Comparison of ENCODE assay signal across 9 cellular contexts in the genomic region with DNA sequence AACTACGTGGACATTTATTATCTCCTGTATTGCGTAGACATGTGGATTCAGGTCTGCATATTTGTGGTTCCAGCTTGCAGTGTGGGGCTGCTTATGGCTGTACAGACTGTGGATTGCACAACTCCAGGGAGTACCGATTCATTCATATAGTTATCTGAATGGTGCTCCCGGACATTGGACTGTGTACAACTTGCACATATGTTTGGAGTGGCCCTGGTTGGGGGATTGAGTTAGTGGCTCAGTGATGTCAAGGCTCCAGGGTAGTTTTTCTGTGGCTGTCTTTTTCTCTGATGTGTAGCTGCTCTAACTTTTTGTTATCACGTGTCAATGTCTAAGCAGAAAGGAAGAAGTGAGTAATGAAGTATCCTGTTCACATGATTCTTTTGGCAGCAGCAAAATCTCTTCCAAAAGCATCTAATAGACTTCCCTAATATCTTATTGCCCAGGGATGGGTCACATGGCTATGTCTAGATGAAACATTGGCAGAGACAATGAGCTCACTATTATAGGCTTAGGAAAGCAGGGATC. TPM values are rescaled to one million over a fixed set of nuclear protein-coding genes. Genes with fewer than 3 reads are reported as not detected.
DNase-seq lines count a peak whose midpoint lies in the region; ATAC-seq and TF ChIP-seq lines count a peak whose summit lies in the region.
"Had no signal": no experiment of that assay in that cellular context is flagged by ENCODE, and none has a peak within 500 bp of the region (broad histone marks: within the 10 kb centered on the region; RNA-seq: fewer than 3 reads in every experiment).

No MANE protein-coding gene starts in this region.

- no peaks in the 10 kb centered on the region for H3K9me3 ChIP-seq in mesenchymal stem cell (ENCODE audit: control insufficient read depth, low read length)
- no peaks in the 10 kb centered on the region for H3K9me3 ChIP-seq in PC-9 (ENCODE audit: insufficient read depth, low read depth)

- 11% methylated on average over 4 of the region's 5 CpGs for WGBS in mesenchymal stem cell

- H3K36me3 ChIP-seq in mesenchymal stem cell (ENCODE audit: control insufficient read depth in 1 of 2, insufficient read depth in 2 of 2, low read depth in 1 of 2, low read length in 2 of 2) = no peaks in the 10 kb centered on the region
- no peaks in the 10 kb centered on the region for H3K36me3 ChIP-seq in PC-9 (ENCODE audit: low read depth)

- H3K4me2 ChIP-seq in mesenchymal stem cell (ENCODE audit: low read length, poor library complexity, severe bottlenecking) (peak overlapping the region; percentile 42), PC-9 (no peak overlapping the region)

- H3K4me3 ChIP-seq in cardiac fibroblast (replicated peaks in 1 of 2; ENCODE audit: low read depth in 2 of 2, low read length in 2 of 2) = no peak overlapping the region
- H3K4me3 ChIP-seq in mesenchymal stem cell (ENCODE audit: insufficient read depth in 1 of 2, low read depth in 1 of 2, low read length in 2 of 2) = peak overlapping the region in 1 of 2 experiments; percentile 25
- H3K4me3 ChIP-seq in PC-9 = no peak overlapping the region

- H2AFZ ChIP-seq in mesenchymal stem cell (ENCODE audit: low read depth, low read length) (no peak overlapping the region), PC-9 (no peak overlapping the region)

- peak overlapping the region; percentile 82 for H3K9ac ChIP-seq in mesenchymal stem cell (ENCODE audit: low read length)

- CTCF ChIA-PET in PC-9 (lab: Charles Lee) = interaction anchor here (1.0 kb wide), 1 partner anchor 212 kb away, joined by 3 read pairs; no protein-coding TSS in a partner anchor

- no TSS peak for BruUV-seq in PC-9 (replicated peaks; lab: Mats Ljungman, UMichigan)

- H3K27ac ChIP-seq in mesenchymal stem cell (ENCODE audit: low read length, poor library complexity, severe bottlenecking) (peak overlapping the region; percentile 90), PC-9 (no peak overlapping the region)

- H4K8ac ChIP-seq in mesenchymal stem cell (ENCODE audit: low read length) = no peak overlapping the region

- H3K27me3 ChIP-seq in mesenchymal stem cell (ENCODE audit: control insufficient read depth in 1 of 2, insufficient read depth in 1 of 2, low read length in 2 of 2) (no peaks in the 10 kb centered on the region), PC-9 (ENCODE audit: insufficient read depth, low read depth) (no peaks in the 10 kb centered on the region)

- H2BK120ac ChIP-seq in mesenchymal stem cell (ENCODE audit: low read depth, low read length) = no peak overlapping the region

- no peak overlapping the region for H2BK15ac ChIP-seq in mesenchymal stem cell (ENCODE audit: low read depth, poor library complexity, severe bottlenecking)

- no peak overlapping the region for H2BK12ac ChIP-seq in mesenchymal stem cell (ENCODE audit: low read length in 2 of 2)

- no peak overlapping the region for H3K18ac ChIP-seq in mesenchymal stem cell (ENCODE audit: low read depth in 1 of 2, low read length in 2 of 2)

- peak overlapping the region in 1 of 2 experiments; percentile 59 for H3K4ac ChIP-seq in mesenchymal stem cell (ENCODE audit: low read depth in 1 of 2, low read length in 2 of 2)

- H4K91ac ChIP-seq in mesenchymal stem cell (ENCODE audit: low read length) = no peak overlapping the region

- no peaks in the 10 kb centered on the region for H3F3A ChIP-seq in PC-9 (ENCODE audit: insufficient read depth, low read depth)

- no peak overlapping the region for H3K23ac ChIP-seq in mesenchymal stem cell (ENCODE audit: low read length in 2 of 2)

- no peaks in the 10 kb centered on the region for H3K9me2 ChIP-seq in PC-9 (ENCODE audit: insufficient read depth)

- intact Hi-C loops in PC-9 (cut with micrococcal nuclease; ENCODE audit: unreplicated experiment) = no loop called here

- H3K79me1 ChIP-seq in mesenchymal stem cell (replicated peaks; ENCODE audit: low read length, poor library complexity, severe bottlenecking) = no peaks in the 10 kb centered on the region

- POLR2A ChIA-PET in PC-9 (lab: Charles Lee; ENCODE audit: unreplicated experiment) = interaction anchor here (0.7 kb wide), 1 partner anchor 12 kb away, joined by 4 read pairs; no protein-coding TSS in a partner anchor

- in situ Hi-C loops in KBM-7 (cut with MboI; ENCODE audit: low pct_unique_long_range_greater_than_20kb, low sequenced_read_pairs) = no loop called here

- DNase-seq in AG08395 (ENCODE audit: low spot score) = peak; percentile 62
- peak; percentile 50 for DNase-seq in KBM-7
- peak; percentile 98 for DNase-seq in cardiac fibroblast (ENCODE audit: low read depth in 2 of 2)
- DNase-seq in mesenchymal stem cell = peak; percentile 97
- DNase-seq in PC-9 = no peak
- DNase-seq in GM19240 (ENCODE audit: insufficient read length, low spot score) = no peak
- no peak for DNase-seq in NCI-H1092 treated with DMSO at 0.1 percent for 48 hours (lab: John Stamatoyannopoulos, UW)

- no peaks in the 10 kb centered on the region for H4K20me1 ChIP-seq in PC-9 (ENCODE audit: insufficient read depth)

- no peak for ATAC-seq in HG03442 (IDR thresholded peaks at IDR 0.05; ENCODE audit: unreplicated experiment)

- H3K79me2 ChIP-seq in PC-9 (ENCODE audit: low read depth) = no peaks in the 10 kb centered on the region

- no peak overlapping the region for H2BK5ac ChIP-seq in mesenchymal stem cell (ENCODE audit: low read depth, low read length, poor library complexity, severe bottlenecking)

- TF ChIP-seq CTCF in cardiac fibroblast (IDR thresholded peaks at IDR 0.05; ENCODE audit: low read depth, low read length) (no peak), PC-9 (conservative IDR thresholded peaks at IDR 0.05) (no peak)

- H2AK5ac ChIP-seq in mesenchymal stem cell (ENCODE audit: low read length, severe bottlenecking) = no peak overlapping the region

- H3K4me1 ChIP-seq in mesenchymal stem cell (ENCODE audit: control insufficient read depth, insufficient read depth, low read depth, low read length) (peaks cover 11% of the 10 kb centered on the region), PC-9 (replicated peaks; ENCODE audit: insufficient read depth) (no peaks in the 10 kb centered on the region)

- H3K14ac ChIP-seq in mesenchymal stem cell (ENCODE audit: low read length in 2 of 2) = no peak overlapping the region

RNA-seq across cellular contexts. Expression of a gene that starts 15.8 kb away (rescaled TPM):
- 6.9 TPM for polyA plus RNA-seq in mesenchymal stem cell (2013, experiment 1 of 2)
- 6.5 TPM for polyA plus RNA-seq in mesenchymal stem cell (2013, experiment 2 of 2)
- total RNA-seq in PC-9 (2021) = 5.4 and 6.6 TPM in 2 replicates
- total RNA-seq: T-helper 1 cell treated with Interleukin-12 subunit alpha and Interleukin-12 subunit beta and Interleukin-4 antibody, amounts not matched to agents 30 ng/mL and 1 ng/mL, for 36 hours had no signal

Comparison
In these comparisons a context has a peak if more than half of its experiments do, and no peak if none do; other contexts are left out.
1. DNase-seq: peak in AG08395 (single experiment), KBM-7 (single experiment), cardiac fibroblast (2 of 2) and mesenchymal stem cell (single experiment); none in PC-9 (0 of 2), GM19240 (single experiment) and NCI-H1092 treated with DMSO at 0.1 percent for 48 hours (single experiment).